In genomic region chr1:19393051-19393450, GRCh38 we compare ENCODE assay signal across 15 cellular contexts.
A peak's percentile ranks its signal among the peaks of the same experiment; 100 is the strongest.
DNase-seq lines count a peak whose midpoint lies in the region; ATAC-seq and TF ChIP-seq lines count a peak whose summit lies in the region.
"Had no signal": no experiment of that assay in that cellular context is flagged by ENCODE, and none has a peak within 500 bp of the region (broad histone marks: within the 10 kb centered on the region; RNA-seq: fewer than 3 reads in every experiment).

No MANE protein-coding gene starts in this region.

- no peak for TF ChIP-seq CTCF in Peyer's patch (IDR thresholded peaks at IDR 0.05)
- TF ChIP-seq CTCF in fibroblast of lung (conservative IDR thresholded peaks at IDR 0.05 in 1 of 2, IDR thresholded peaks at IDR 0.05 in 1 of 2; ENCODE audit: low read depth in 1 of 2, low read length in 2 of 2) = no peak
- TF ChIP-seq CTCF in spleen (IDR thresholded peaks at IDR 0.05 in 8 of 11, conservative IDR thresholded peaks at IDR 0.05 in 3 of 11) = peak in 1 of 11 experiments; percentile 8

- ATAC-seq in HG02642 (IDR thresholded peaks at IDR 0.05; ENCODE audit: poor library complexity, unreplicated experiment) (no peak), HG03139 (IDR thresholded peaks at IDR 0.05; ENCODE audit: unreplicated experiment) (no peak)

- no peaks in the 10 kb centered on the region for H3K27me3 Mint-ChIP-seq in T-helper 1 cell treated with Interleukin-12 subunit alpha and Interleukin-12 subunit beta and Interleukin-4 antibody, amounts not matched to agents 30 μg/mL and 1 μg/mL, for 36 hours (ENCODE audit: low read depth)

- H3K4me3 Mint-ChIP-seq in T-helper 1 cell treated with Interleukin-12 subunit alpha and Interleukin-12 subunit beta and Interleukin-4 antibody, amounts not matched to agents 30 μg/mL and 1 μg/mL, for 36 hours = no peak overlapping the region

- H3K27ac Mint-ChIP-seq in T-helper 1 cell treated with Interleukin-12 subunit alpha and Interleukin-12 subunit beta and Interleukin-4 antibody, amounts not matched to agents 30 μg/mL and 1 μg/mL, for 36 hours = peak overlapping the region; percentile 45

- TF ChIP-seq POLR2A in Peyer's patch (IDR thresholded peaks at IDR 0.05) (no peak), spleen (IDR thresholded peaks at IDR 0.05) (no peak)

- H2AFZ ChIP-seq in fibroblast of lung (ENCODE audit: low read length) = no peak overlapping the region

- H3K4me3 ChIP-seq in Peyer's patch (no peak overlapping the region), fibroblast of lung (replicated peaks in 1 of 4; ENCODE audit: control extremely low read depth in 1 of 4, insufficient read depth in 1 of 4, low read depth in 3 of 4, low read length in 4 of 4) (no peak overlapping the region), spleen (peak overlapping the region in 1 of 8 donors; percentile 4)
- H3K4me3 ChIP-seq: smooth muscle cell, tibial nerve had no signal

- peaks cover 46% of the 10 kb centered on the region for H3K4me1 Mint-ChIP-seq in T-helper 1 cell treated with Interleukin-12 subunit alpha and Interleukin-12 subunit beta and Interleukin-4 antibody, amounts not matched to agents 30 μg/mL and 1 μg/mL, for 36 hours (ENCODE audit: low read depth)

- H3K27me3 ChIP-seq in Peyer's patch = no peaks in the 10 kb centered on the region
- H3K27me3 ChIP-seq in fibroblast of lung (ENCODE audit: control insufficient read depth, insufficient read depth, low read length) = no peaks in the 10 kb centered on the region
- H3K27me3 ChIP-seq in spleen (replicated peaks in 1 of 7) = no peaks in the 10 kb centered on the region
- H3K27me3 ChIP-seq: tibial nerve had no signal

- H3K9me3 Mint-ChIP-seq in T-helper 1 cell treated with Interleukin-12 subunit alpha and Interleukin-12 subunit beta and Interleukin-4 antibody, amounts not matched to agents 30 μg/mL and 1 μg/mL, for 36 hours = no peaks in the 10 kb centered on the region

- 61 to 81% (median 75%) methylated on average over 10 to 14 of the region's 14 CpGs for WGBS in spleen, 5 donors

- H3K4me2 ChIP-seq in fibroblast of lung (ENCODE audit: extremely low read depth, insufficient read depth, low read length) = no peak overlapping the region
- H3K4me2 ChIP-seq: smooth muscle cell had no signal

- H3K36me3 Mint-ChIP-seq in T-helper 1 cell treated with Interleukin-12 subunit alpha and Interleukin-12 subunit beta and Interleukin-4 antibody, amounts not matched to agents 30 μg/mL and 1 μg/mL, for 36 hours (ENCODE audit: low read depth) = peaks cover 9% of the 10 kb centered on the region

- H3K27ac ChIP-seq in Peyer's patch (peak overlapping the region; percentile 67 to 82 (median 76)), fibroblast of lung (ENCODE audit: insufficient read depth, low read length) (peak overlapping the region; percentile 5), spleen (peak overlapping the region in 5 of 8 donors; percentile 13 to 85 (median 77))
- H3K27ac ChIP-seq: 22Rv1 had no signal

- peaks cover 4 to 62% (median 27%) of the 10 kb centered on the region in 4 donors for H3K4me1 ChIP-seq in Peyer's patch
- H3K4me1 ChIP-seq in fibroblast of lung (ENCODE audit: control insufficient read depth, extremely low read depth, insufficient read depth, low read length) = peaks cover 36% of the 10 kb centered on the region
- H3K4me1 ChIP-seq in spleen = peaks cover 39 to 93% (median 68%) of the 10 kb centered on the region in 6 donors

- intact Hi-C loops in spleen (cut with DNase I; ENCODE audit: low total_unique reads) = loop anchor here (5.0 kb wide), 2 partner anchors 84 to 259 kb away; no protein-coding TSS in a partner anchor

- H3K79me2 ChIP-seq in fibroblast of lung (ENCODE audit: control insufficient read depth, insufficient read depth, low read length) = peaks cover 79% of the 10 kb centered on the region

- H3K9ac ChIP-seq in fibroblast of lung (ENCODE audit: insufficient read depth, low read length) = no peak overlapping the region

- no peak for DNase-seq in T-helper 1 cell
- DNase-seq in Peyer's patch = peak in 2 of 3 donors; percentile 64 to 73
- DNase-seq in fibroblast of lung (ENCODE audit: low read depth in 2 of 2) = no peak
- DNase-seq in spleen = peak; percentile 84
- DNase-seq in NCI-H69 (lab: John Stamatoyannopoulos, UW) = no peak
- DNase-seq: amniotic stem cell, Calu3, foreskin fibroblast, OCI-M1 had no signal

- H3K9me3 ChIP-seq in Peyer's patch (no peaks in the 10 kb centered on the region), fibroblast of lung (ENCODE audit: control insufficient read depth, insufficient read depth, low read depth, low read length) (no peaks in the 10 kb centered on the region), spleen (no peaks in the 10 kb centered on the region)
- H3K9me3 ChIP-seq: tibial nerve had no signal

- peaks cover 0 to 8% (median 0%) of the 10 kb centered on the region in 3 donors for H3K36me3 ChIP-seq in Peyer's patch
- H3K36me3 ChIP-seq in fibroblast of lung (ENCODE audit: control insufficient read depth, insufficient read depth, low read length) = no peaks in the 10 kb centered on the region
- H3K36me3 ChIP-seq in spleen = peaks cover 0 to 34% (median 7%) of the 10 kb centered on the region in 6 donors

- H4K20me1 ChIP-seq in fibroblast of lung (ENCODE audit: control insufficient read depth, extremely low read depth, insufficient read depth, low read length) = no peaks in the 10 kb centered on the region

Comparison
In these comparisons a context has a peak if more than half of its experiments do, and no peak if none do; other contexts are left out.
1. DNase-seq: peak in Peyer's patch (2 of 3) and spleen (single experiment); none in T-helper 1 cell (0 of 5), fibroblast of lung (0 of 2) and NCI-H69 (single experiment).
2. H3K27ac ChIP-seq: peak in every context shown above with its lines; median percentile 77 in spleen; 76 in Peyer's patch; 5 in fibroblast of lung.